ENCODE assay signal across 15 cellular contexts in the genomic region with DNA sequence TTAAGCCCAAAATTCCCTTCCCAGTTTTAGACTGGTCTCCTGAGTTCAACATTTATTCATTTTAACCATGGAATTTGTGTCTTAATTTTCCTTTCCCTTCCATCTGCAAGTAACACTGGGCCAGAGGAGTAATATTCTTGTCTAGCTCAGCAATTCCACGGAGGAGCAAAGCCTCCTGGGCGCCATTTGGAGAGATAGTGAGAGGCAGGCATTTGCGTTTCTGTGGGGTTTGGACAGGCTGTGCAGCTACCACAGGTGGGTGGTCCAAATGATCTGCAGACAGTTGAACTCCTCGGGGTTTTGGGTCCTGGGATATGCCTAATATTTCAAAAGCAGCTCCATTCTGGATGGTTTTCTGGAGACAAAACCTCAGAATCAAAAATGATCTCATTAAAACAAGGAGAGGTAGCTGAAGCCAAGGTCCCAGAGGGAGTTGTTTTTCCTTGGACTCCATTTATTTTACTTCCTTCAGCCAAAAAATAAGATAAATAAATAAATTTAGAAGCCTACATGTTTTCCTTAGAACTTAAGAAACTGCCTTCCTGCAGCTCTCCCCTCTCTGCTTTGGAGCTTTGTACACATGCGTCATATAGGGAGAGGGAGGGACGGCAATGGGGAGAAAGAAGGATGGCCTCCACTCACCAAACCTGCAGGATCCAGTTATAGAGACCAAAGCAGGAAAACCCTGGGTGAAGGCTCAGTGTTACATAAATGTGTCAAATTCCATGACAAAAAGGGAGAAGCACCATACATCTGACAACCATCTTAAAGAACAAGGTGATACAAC.
A peak's percentile ranks its signal among the peaks of the same experiment; 100 is the strongest.
DNase-seq lines count a peak whose midpoint lies in the region; ATAC-seq, FAIRE-seq and TF ChIP-seq lines count a peak whose summit lies in the region.
"Had no signal": no experiment of that assay in that cellular context is flagged by ENCODE, and none has a peak within 500 bp of the region (broad histone marks: within the 10 kb centered on the region; RNA-seq: fewer than 3 reads in every experiment).

No MANE protein-coding gene starts in this region.

- intact Hi-C loops in left cardiac atrium (cut with DNase I) (no loop called here), sciatic nerve (cut with DNase I) (no loop called here)

- H3K9me3 Mint-ChIP-seq in GM23338 = peaks cover 5% of the 10 kb centered on the region; the same call in 2 of the 3 replicates
- H3K9me3 Mint-ChIP-seq: CD14-positive monocyte; CD8-positive, alpha-beta T cell; H9 had no signal

- H3K4me2 ChIP-seq in A549 (no peak overlapping the region), GM23338 (no peak overlapping the region)

- no peak for FAIRE-seq in A549 (lab: Jason Lieb, UNC)
- FAIRE-seq: GM12892 had no signal

- TF ChIP-seq POLR2A in A549 (IDR thresholded peaks at IDR 0.05; ENCODE audit: low read length) (no peak), GM18505 (IDR thresholded peaks at IDR 0.05; ENCODE audit: borderline replicate concordance, extremely low read depth, insufficient read depth, insufficient read length) (no peak)

- no peaks in the 10 kb centered on the region for H3K9me3 ChIP-seq in A549
- H3K9me3 ChIP-seq: Caco-2 had no signal

- WGBS in A549 (ENCODE audit: missing lambda C conversion rate) = 45% methylated on average over 6 of the region's 6 CpGs

- 0 out of 2 replicates have a peak, but pooled peaks cover 5% of the 10 kb centered on the region for H3K9me2 ChIP-seq in GM23338 (ENCODE audit: insufficient read depth)

- H3K4me1 ChIP-seq in A549 (no peaks in the 10 kb centered on the region), GM23338 (ENCODE audit: insufficient read depth) (peaks cover 8% of the 10 kb centered on the region)
- H3K4me1 ChIP-seq: Caco-2 had no signal

- H3K4me3 ChIP-seq in A549 = no peak overlapping the region
- H3K4me3 ChIP-seq in GM23338 = no peak overlapping the region
- H3K4me3 ChIP-seq: GM23248 had no signal

- CTCF ChIA-PET in A549 (lab: Yijun Ruan, JAX) = interaction anchor here (1.2 kb wide), 1 partner anchor 13 kb away, joined by 3 read pairs; no protein-coding TSS in a partner anchor

- TF ChIP-seq RAD21 in A549 (conservative IDR thresholded peaks at IDR 0.05 in 1 of 2, IDR thresholded peaks at IDR 0.05 in 1 of 2) = no peak

- no peak overlapping the region for H3K4me3 Mint-ChIP-seq in GM23338
- H3K4me3 Mint-ChIP-seq: CD14-positive monocyte; CD8-positive, alpha-beta T cell; H9 had no signal

- no peak for TF ChIP-seq EP300 in A549 (IDR thresholded peaks at IDR 0.05)

- H3K36me3 ChIP-seq in GM23338 (ENCODE audit: insufficient read depth) = no peaks in the 10 kb centered on the region

- H3K4me1 Mint-ChIP-seq in GM23338 = peaks cover 21% of the 10 kb centered on the region

- H3K79me2 ChIP-seq in GM23338 (replicated peaks; ENCODE audit: insufficient read depth) = no peaks in the 10 kb centered on the region

- no peak overlapping the region for H3K27ac ChIP-seq in A549
- no peak overlapping the region for H3K27ac ChIP-seq in GM23338 (ENCODE audit: low read depth)
- H3K27ac ChIP-seq: GM23248 had no signal

- no peak overlapping the region for H2AFZ ChIP-seq in GM23338
- H2AFZ ChIP-seq: GM23248 had no signal

- H3K27me3 ChIP-seq in GM23338 (ENCODE audit: insufficient read depth) = no peaks in the 10 kb centered on the region

- no peaks in the 10 kb centered on the region for H3K36me3 Mint-ChIP-seq in GM23338 (ENCODE audit: low read depth)
- H3K36me3 Mint-ChIP-seq: CD14-positive monocyte; CD8-positive, alpha-beta T cell had no signal

- no peak for DNase-seq in A549 (ENCODE audit: low read depth in 1 of 2, low spot score in 1 of 2)
- no peak for DNase-seq in GM23338 (ENCODE audit: low spot score)
- DNase-seq in left cardiac atrium = no peak
- no peak for DNase-seq in sciatic nerve (ENCODE audit: low spot score)
- DNase-seq in central memory CD4-positive, alpha-beta T cell = no peak
- DNase-seq: Caco-2; CD8-positive, alpha-beta T cell; DND-41; GDM1; GM23248; H9 had no signal

- no peaks in the 10 kb centered on the region for H4K20me1 ChIP-seq in GM23338 (replicated peaks; ENCODE audit: insufficient read depth)

- no peak for ATAC-seq in A549
- no peak for ATAC-seq in GM23338
- ATAC-seq in left cardiac atrium = peak; percentile 31 to 71
- peak; percentile 57 for ATAC-seq in sciatic nerve
- ATAC-seq in GM18505 (IDR thresholded peaks at IDR 0.05; ENCODE audit: unreplicated experiment) = no peak
- no peak for ATAC-seq in GM19035 (IDR thresholded peaks at IDR 0.05; ENCODE audit: unreplicated experiment)
- ATAC-seq: CD8-positive, alpha-beta T cell had no signal

- H3K27me3 Mint-ChIP-seq in GM23338 (ENCODE audit: insufficient read depth, low read depth, poor library complexity) = peaks cover 2% of the 10 kb centered on the region

- no peaks in the 10 kb centered on the region for H3F3A ChIP-seq in GM23338 (replicated peaks; ENCODE audit: low read depth)

- TF ChIP-seq CTCF in A549 (IDR thresholded peaks at IDR 0.05) = no peak
- no peak for TF ChIP-seq CTCF in GM23338 (conservative IDR thresholded peaks at IDR 0.05; ENCODE audit: low read depth in 2 of 2)

- POLR2A ChIA-PET in A549 (lab: Yijun Ruan, JAX) = no interaction called here

- H3K27ac Mint-ChIP-seq in GM23338 = peak overlapping the region; percentile 49; the same call in 1 of the 2 replicates
- H3K27ac Mint-ChIP-seq: CD14-positive monocyte; CD8-positive, alpha-beta T cell; H9 had no signal

TF ChIP-seq in A549, 52 proteins besides CTCF, POLR2A, EP300 and RAD21:
- TF ChIP-seq BHLHE40 (IDR thresholded peaks at IDR 0.05; ENCODE audit: low read depth, low read length) (no peak), CHD2 (IDR thresholded peaks at IDR 0.05; ENCODE audit: low read length, partially characterized antibody) (no peak), MAFK (IDR thresholded peaks at IDR 0.05; ENCODE audit: partially characterized antibody) (peak; percentile 1), PBX3 (IDR thresholded peaks at IDR 0.05) (no peak), FOXS1 (CRISPR knock-in tag; IDR thresholded peaks at IDR 0.05) (no peak), KDM5A (IDR thresholded peaks at IDR 0.05) (no peak), EHMT2 (IDR thresholded peaks at IDR 0.05; ENCODE audit: low read depth) (no peak), HDAC2 (IDR thresholded peaks at IDR 0.05) (no peak)

TF ChIP-seq in GM23338, 12 proteins besides CTCF, POLR2A, EP300 and RAD21:
- TF ChIP-seq ETS1 (IDR thresholded peaks at IDR 0.05) (no peak), STAT1 (IDR thresholded peaks at IDR 0.05; ENCODE audit: unreplicated experiment) (no peak)

Comparison
In these comparisons a context has a peak if more than half of its experiments do, and no peak if none do; other contexts are left out.
1. ATAC-seq: peak in left cardiac atrium (2 of 2) and sciatic nerve (single experiment); none in A549 (0 of 2), GM23338 (single experiment), GM18505 (single experiment) and GM19035 (single experiment).